ENCODE assay signal across 1 cellular context in the genomic region with DNA sequence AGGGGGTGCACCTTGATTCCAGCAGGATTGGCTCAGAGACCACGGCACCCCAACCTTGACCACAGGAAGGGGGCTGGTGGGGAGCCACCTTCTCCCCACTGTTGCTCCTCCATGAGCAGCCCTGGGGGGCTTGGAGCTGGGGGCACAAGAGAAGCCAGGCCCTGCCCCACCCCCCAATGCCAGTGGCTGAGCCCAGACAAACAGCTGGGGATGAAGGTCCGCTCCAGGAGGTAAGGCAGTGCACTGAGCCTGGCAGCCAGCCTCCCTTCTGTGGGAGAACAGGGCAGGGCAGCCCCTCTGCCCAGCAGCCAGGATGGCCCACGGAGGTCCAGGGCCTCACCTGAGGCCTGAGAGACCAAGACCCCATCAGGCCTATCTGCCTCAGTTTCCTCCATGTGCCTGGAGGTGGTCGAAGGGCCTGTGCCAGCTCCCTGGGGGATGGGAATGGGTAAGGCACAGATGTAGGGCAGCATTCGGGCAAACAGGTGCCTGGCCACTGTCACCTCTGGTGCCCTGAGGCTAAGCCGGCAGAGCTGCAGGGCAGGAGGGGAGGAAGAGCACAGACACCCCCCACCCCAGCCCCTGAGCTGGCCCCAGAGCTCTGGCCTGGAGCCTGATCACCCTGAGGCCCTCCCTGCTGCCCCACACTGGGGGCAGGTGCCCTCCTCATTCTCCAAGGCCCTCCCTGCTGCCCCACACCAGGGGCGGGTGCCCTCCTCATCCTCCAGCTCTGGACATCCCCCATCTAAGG.
A peak's percentile ranks its signal among the peaks of the same experiment; 100 is the strongest.
TF ChIP-seq lines count a peak whose summit lies in the region.

No MANE protein-coding gene starts in this region.

TF ChIP-seq in HepG2, 621 proteins besides CTCF, POLR2A, EP300 and RAD21 (continued from another document and continues in another):
- no peak for TF ChIP-seq BRCA1 (CRISPR knock-in tag; IDR thresholded peaks at IDR 0.05)
- no peak for TF ChIP-seq REL (CRISPR knock-in tag; conservative IDR thresholded peaks at IDR 0.05)
- no peak; the same call in 1 of the 2 replicates for TF ChIP-seq ZNF343 (CRISPR knock-in tag; IDR thresholded peaks at IDR 0.05)
- TF ChIP-seq HOXA9 (CRISPR knock-in tag; IDR thresholded peaks at IDR 0.05; ENCODE audit: borderline replicate concordance): no peak
- no peak for TF ChIP-seq GZF1 (CRISPR knock-in tag; IDR thresholded peaks at IDR 0.05)
- peak; percentile 88 for TF ChIP-seq FOXK2 (IDR thresholded peaks at IDR 0.05)
- TF ChIP-seq KLF9 (CRISPR knock-in tag; IDR thresholded peaks at IDR 0.05; ENCODE audit: low read depth): no peak
- TF ChIP-seq KDM4B (CRISPR knock-in tag; IDR thresholded peaks at IDR 0.05): no peak
- no peak for TF ChIP-seq ZFP36L1 (CRISPR knock-in tag; IDR thresholded peaks at IDR 0.05)
- no peak for TF ChIP-seq TP53 (CRISPR knock-in tag; conservative IDR thresholded peaks at IDR 0.05)
- TF ChIP-seq, protein P1, sequence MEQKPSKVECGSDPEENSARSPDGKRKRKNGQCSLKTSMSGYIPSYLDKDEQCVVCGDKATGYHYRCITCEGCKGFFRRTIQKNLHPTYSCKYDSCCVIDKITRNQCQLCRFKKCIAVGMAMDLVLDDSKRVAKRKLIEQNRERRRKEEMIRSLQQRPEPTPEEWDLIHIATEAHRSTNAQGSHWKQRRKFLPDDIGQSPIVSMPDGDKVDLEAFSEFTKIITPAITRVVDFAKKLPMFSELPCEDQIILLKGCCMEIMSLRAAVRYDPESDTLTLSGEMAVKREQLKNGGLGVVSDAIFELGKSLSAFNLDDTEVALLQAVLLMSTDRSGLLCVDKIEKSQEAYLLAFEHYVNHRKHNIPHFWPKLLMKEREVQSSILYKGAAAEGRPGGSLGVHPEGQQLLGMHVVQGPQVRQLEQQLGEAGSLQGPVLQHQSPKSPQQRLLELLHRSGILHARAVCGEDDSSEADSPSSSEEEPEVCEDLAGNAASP (CRISPR knock-in tag; IDR thresholded peaks at IDR 0.05; ENCODE audit: borderline replicate concordance): 0 out of 2 replicates have a peak, but pooled peaks have one; percentile 2
- TF ChIP-seq, protein P2, sequence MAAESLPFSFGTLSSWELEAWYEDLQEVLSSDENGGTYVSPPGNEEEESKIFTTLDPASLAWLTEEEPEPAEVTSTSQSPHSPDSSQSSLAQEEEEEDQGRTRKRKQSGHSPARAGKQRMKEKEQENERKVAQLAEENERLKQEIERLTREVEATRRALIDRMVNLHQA (CRISPR knock-in tag; IDR thresholded peaks at IDR 0.05): no peak
- no peak for TF ChIP-seq ZBTB42 (CRISPR knock-in tag; IDR thresholded peaks at IDR 0.05)
- no peak for TF ChIP-seq ZFP1 (CRISPR knock-in tag; IDR thresholded peaks at IDR 0.05)
- TF ChIP-seq TAF15 (IDR thresholded peaks at IDR 0.05; ENCODE audit: low read depth, low read length, poor library complexity, severe bottlenecking): no peak
- peak; percentile 82 for TF ChIP-seq BHLHE40 (IDR thresholded peaks at IDR 0.05; ENCODE audit: low read length)
- TF ChIP-seq, protein P3, sequence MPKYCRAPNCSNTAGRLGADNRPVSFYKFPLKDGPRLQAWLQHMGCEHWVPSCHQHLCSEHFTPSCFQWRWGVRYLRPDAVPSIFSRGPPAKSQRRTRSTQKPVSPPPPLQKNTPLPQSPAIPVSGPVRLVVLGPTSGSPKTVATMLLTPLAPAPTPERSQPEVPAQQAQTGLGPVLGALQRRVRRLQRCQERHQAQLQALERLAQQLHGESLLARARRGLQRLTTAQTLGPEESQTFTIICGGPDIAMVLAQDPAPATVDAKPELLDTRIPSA (CRISPR knock-in tag; IDR thresholded peaks at IDR 0.05; ENCODE audit: borderline replicate concordance): no peak
- TF ChIP-seq HMG20B (CRISPR knock-in tag; conservative IDR thresholded peaks at IDR 0.05): no peak
- no peak for TF ChIP-seq RNF2 (conservative IDR thresholded peaks at IDR 0.05; ENCODE audit: low read depth)
- TF ChIP-seq CBX5 (CRISPR knock-in tag; IDR thresholded peaks at IDR 0.05; ENCODE audit: borderline replicate concordance): 0 out of 2 replicates have a peak, but pooled peaks have one; percentile 8
- TF ChIP-seq ZNF879 (CRISPR knock-in tag; IDR thresholded peaks at IDR 0.05): 0 out of 2 replicates have a peak, but pooled peaks have one; percentile 12
- no peak for TF ChIP-seq SPEN (CRISPR knock-in tag; IDR thresholded peaks at IDR 0.05; ENCODE audit: low read depth)
- TF ChIP-seq ZNF317 (CRISPR knock-in tag; IDR thresholded peaks at IDR 0.05): no peak; the same call in 1 of the 2 replicates
- TF ChIP-seq ZNF282 (IDR thresholded peaks at IDR 0.05; ENCODE audit: partially characterized antibody): no peak
- TF ChIP-seq ZNF660 (CRISPR knock-in tag; IDR thresholded peaks at IDR 0.05; ENCODE audit: borderline replicate concordance, low read depth): no peak
- TF ChIP-seq, protein P4, sequence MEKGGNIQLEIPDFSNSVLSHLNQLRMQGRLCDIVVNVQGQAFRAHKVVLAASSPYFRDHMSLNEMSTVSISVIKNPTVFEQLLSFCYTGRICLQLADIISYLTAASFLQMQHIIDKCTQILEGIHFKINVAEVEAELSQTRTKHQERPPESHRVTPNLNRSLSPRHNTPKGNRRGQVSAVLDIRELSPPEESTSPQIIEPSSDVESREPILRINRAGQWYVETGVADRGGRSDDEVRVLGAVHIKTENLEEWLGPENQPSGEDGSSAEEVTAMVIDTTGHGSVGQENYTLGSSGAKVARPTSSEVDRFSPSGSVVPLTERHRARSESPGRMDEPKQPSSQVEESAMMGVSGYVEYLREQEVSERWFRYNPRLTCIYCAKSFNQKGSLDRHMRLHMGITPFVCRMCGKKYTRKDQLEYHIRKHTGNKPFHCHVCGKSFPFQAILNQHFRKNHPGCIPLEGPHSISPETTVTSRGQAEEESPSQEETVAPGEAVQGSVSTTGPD (CRISPR knock-in tag; IDR thresholded peaks at IDR 0.05): no peak
- TF ChIP-seq ZNF350 (CRISPR knock-in tag; IDR thresholded peaks at IDR 0.05; ENCODE audit: borderline replicate concordance, low read depth): no peak
- no peak for TF ChIP-seq GTF3A (CRISPR knock-in tag; conservative IDR thresholded peaks at IDR 0.05)
- TF ChIP-seq ZNF207 (IDR thresholded peaks at IDR 0.05; ENCODE audit: borderline replicate concordance): no peak
- peak; percentile 94 for TF ChIP-seq HNRNPL (IDR thresholded peaks at IDR 0.05; ENCODE audit: low read depth, low read length)
- no peak for TF ChIP-seq XRCC5 (optimal IDR thresholded peaks at IDR 0.05; ENCODE audit: low read length)
- TF ChIP-seq, protein P5, sequence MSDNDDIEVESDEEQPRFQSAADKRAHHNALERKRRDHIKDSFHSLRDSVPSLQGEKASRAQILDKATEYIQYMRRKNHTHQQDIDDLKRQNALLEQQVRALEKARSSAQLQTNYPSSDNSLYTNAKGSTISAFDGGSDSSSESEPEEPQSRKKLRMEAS (IDR thresholded peaks at IDR 0.05): no peak
- TF ChIP-seq, protein P6, sequence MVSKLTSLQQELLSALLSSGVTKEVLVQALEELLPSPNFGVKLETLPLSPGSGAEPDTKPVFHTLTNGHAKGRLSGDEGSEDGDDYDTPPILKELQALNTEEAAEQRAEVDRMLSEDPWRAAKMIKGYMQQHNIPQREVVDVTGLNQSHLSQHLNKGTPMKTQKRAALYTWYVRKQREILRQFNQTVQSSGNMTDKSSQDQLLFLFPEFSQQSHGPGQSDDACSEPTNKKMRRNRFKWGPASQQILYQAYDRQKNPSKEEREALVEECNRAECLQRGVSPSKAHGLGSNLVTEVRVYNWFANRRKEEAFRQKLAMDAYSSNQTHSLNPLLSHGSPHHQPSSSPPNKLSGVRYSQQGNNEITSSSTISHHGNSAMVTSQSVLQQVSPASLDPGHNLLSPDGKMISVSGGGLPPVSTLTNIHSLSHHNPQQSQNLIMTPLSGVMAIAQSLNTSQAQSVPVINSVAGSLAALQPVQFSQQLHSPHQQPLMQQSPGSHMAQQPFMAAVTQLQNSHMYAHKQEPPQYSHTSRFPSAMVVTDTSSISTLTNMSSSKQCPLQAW (CRISPR knock-in tag; IDR thresholded peaks at IDR 0.05): peak; percentile 6; the same call in 1 of the 2 replicates
- peak; percentile 54; the same call in 1 of the 2 replicates for TF ChIP-seq FOXC1 (CRISPR knock-in tag; IDR thresholded peaks at IDR 0.05; ENCODE audit: borderline replicate concordance)
- peak; percentile 53; the same call in 1 of the 2 replicates for TF ChIP-seq POLR2G (IDR thresholded peaks at IDR 0.05; ENCODE audit: low read depth, low read length)
- TF ChIP-seq, protein P7, sequence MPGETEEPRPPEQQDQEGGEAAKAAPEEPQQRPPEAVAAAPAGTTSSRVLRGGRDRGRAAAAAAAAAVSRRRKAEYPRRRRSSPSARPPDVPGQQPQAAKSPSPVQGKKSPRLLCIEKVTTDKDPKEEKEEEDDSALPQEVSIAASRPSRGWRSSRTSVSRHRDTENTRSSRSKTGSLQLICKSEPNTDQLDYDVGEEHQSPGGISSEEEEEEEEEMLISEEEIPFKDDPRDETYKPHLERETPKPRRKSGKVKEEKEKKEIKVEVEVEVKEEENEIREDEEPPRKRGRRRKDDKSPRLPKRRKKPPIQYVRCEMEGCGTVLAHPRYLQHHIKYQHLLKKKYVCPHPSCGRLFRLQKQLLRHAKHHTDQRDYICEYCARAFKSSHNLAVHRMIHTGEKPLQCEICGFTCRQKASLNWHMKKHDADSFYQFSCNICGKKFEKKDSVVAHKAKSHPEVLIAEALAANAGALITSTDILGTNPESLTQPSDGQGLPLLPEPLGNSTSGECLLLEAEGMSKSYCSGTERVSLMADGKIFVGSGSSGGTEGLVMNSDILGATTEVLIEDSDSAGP (CRISPR knock-in tag; IDR thresholded peaks at IDR 0.05; ENCODE audit: borderline replicate concordance): no peak
- TF ChIP-seq ZNF33A (CRISPR knock-in tag; IDR thresholded peaks at IDR 0.05; ENCODE audit: borderline replicate concordance): no peak
- no peak for TF ChIP-seq NONO (IDR thresholded peaks at IDR 0.05)
- no peak for TF ChIP-seq NONO (CRISPR knock-in tag; conservative IDR thresholded peaks at IDR 0.05)
- no peak for TF ChIP-seq AGO1 (IDR thresholded peaks at IDR 0.05; ENCODE audit: low read depth, low read length, poor library complexity, severe bottlenecking)
- TF ChIP-seq, protein P8, sequence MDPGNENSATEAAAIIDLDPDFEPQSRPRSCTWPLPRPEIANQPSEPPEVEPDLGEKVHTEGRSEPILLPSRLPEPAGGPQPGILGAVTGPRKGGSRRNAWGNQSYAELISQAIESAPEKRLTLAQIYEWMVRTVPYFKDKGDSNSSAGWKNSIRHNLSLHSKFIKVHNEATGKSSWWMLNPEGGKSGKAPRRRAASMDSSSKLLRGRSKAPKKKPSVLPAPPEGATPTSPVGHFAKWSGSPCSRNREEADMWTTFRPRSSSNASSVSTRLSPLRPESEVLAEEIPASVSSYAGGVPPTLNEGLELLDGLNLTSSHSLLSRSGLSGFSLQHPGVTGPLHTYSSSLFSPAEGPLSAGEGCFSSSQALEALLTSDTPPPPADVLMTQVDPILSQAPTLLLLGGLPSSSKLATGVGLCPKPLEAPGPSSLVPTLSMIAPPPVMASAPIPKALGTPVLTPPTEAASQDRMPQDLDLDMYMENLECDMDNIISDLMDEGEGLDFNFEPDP (CRISPR knock-in tag; conservative IDR thresholded peaks at IDR 0.05): no peak
- TF ChIP-seq NFRKB (IDR thresholded peaks at IDR 0.05): no peak
- peak; percentile 61; the same call in 1 of the 2 replicates for TF ChIP-seq ZNF607 (CRISPR knock-in tag; IDR thresholded peaks at IDR 0.05; ENCODE audit: borderline replicate concordance)
- no peak for TF ChIP-seq ZNF143 (CRISPR knock-in tag; IDR thresholded peaks at IDR 0.05)
- no peak for TF ChIP-seq SUZ12 (IDR thresholded peaks at IDR 0.05; ENCODE audit: low read depth, low read length)
- TF ChIP-seq, protein P9, sequence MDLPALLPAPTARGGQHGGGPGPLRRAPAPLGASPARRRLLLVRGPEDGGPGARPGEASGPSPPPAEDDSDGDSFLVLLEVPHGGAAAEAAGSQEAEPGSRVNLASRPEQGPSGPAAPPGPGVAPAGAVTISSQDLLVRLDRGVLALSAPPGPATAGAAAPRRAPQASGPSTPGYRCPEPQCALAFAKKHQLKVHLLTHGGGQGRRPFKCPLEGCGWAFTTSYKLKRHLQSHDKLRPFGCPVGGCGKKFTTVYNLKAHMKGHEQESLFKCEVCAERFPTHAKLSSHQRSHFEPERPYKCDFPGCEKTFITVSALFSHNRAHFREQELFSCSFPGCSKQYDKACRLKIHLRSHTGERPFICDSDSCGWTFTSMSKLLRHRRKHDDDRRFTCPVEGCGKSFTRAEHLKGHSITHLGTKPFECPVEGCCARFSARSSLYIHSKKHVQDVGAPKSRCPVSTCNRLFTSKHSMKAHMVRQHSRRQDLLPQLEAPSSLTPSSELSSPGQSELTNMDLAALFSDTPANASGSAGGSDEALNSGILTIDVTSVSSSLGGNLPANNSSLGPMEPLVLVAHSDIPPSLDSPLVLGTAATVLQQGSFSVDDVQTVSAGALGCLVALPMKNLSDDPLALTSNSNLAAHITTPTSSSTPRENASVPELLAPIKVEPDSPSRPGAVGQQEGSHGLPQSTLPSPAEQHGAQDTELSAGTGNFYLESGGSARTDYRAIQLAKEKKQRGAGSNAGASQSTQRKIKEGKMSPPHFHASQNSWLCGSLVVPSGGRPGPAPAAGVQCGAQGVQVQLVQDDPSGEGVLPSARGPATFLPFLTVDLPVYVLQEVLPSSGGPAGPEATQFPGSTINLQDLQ (CRISPR knock-in tag; IDR thresholded peaks at IDR 0.05): no peak
- no peak for TF ChIP-seq ZNF251 (CRISPR knock-in tag; IDR thresholded peaks at IDR 0.05)
- TF ChIP-seq ZNF354B (CRISPR knock-in tag; IDR thresholded peaks at IDR 0.05): no peak
- no peak for TF ChIP-seq ZNF12 (CRISPR knock-in tag; IDR thresholded peaks at IDR 0.05)
- no peak for TF ChIP-seq TMF1 (CRISPR knock-in tag; IDR thresholded peaks at IDR 0.05; ENCODE audit: low read depth)
- TF ChIP-seq, protein P10, sequence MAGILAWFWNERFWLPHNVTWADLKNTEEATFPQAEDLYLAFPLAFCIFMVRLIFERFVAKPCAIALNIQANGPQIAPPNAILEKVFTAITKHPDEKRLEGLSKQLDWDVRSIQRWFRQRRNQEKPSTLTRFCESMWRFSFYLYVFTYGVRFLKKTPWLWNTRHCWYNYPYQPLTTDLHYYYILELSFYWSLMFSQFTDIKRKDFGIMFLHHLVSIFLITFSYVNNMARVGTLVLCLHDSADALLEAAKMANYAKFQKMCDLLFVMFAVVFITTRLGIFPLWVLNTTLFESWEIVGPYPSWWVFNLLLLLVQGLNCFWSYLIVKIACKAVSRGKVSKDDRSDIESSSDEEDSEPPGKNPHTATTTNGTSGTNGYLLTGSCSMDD (CRISPR knock-in tag; IDR thresholded peaks at IDR 0.05): no peak
- TF ChIP-seq ZNF746 (CRISPR knock-in tag; IDR thresholded peaks at IDR 0.05): no peak
- 0 out of 2 replicates have a peak, but pooled peaks have one; percentile 41 for TF ChIP-seq ZNF547 (CRISPR knock-in tag; IDR thresholded peaks at IDR 0.05)
- no peak for TF ChIP-seq FOXO1 (CRISPR knock-in tag; IDR thresholded peaks at IDR 0.05)
- TF ChIP-seq NFYB (CRISPR knock-in tag; IDR thresholded peaks at IDR 0.05): no peak
